In genomic region chr4:335515-335914, GRCh38 we compare ENCODE assay signal across 16 cellular contexts. TPM values are rescaled to one million over a fixed set of nuclear protein-coding genes. Genes with fewer than 3 reads are reported as not detected.
DNase-seq lines count a peak whose midpoint lies in the region; ATAC-seq and TF ChIP-seq lines count a peak whose summit lies in the region.
"Had no signal": no experiment of that assay in that cellular context is flagged by ENCODE, and none has a peak within 500 bp of the region (broad histone marks: within the 10 kb centered on the region; RNA-seq: fewer than 3 reads in every experiment).

No MANE protein-coding gene starts in this region.

- no peaks in the 10 kb centered on the region for H3K27me3 ChIP-seq in osteoblast (ENCODE audit: insufficient read depth, low read length)

- no peaks in the 10 kb centered on the region for H3K9me3 ChIP-seq in osteoblast (ENCODE audit: low read depth, low read length)
- H3K9me3 ChIP-seq: thoracic aorta had no signal

- H3K4me2 ChIP-seq in osteoblast (ENCODE audit: insufficient read depth, low read length) = no peak overlapping the region
- H3K4me2 ChIP-seq: A549 had no signal

- H3K27ac Mint-ChIP-seq in activated CD4-positive, alpha-beta T cell treated with anti-CD3 and anti-CD28 coated beads for 36 hours = no peak overlapping the region
- H3K27ac Mint-ChIP-seq in IgD-negative memory B cell = peak overlapping the region in 2 of 3 donors; percentile 14 to 91

- H2AFZ ChIP-seq in osteoblast (ENCODE audit: low read length) = no peak overlapping the region

- no peak for ATAC-seq in activated CD4-positive, alpha-beta T cell treated with anti-CD3 and anti-CD28 coated beads for 36 hours
- ATAC-seq: A549, left colon had no signal

- H3K4me3 ChIP-seq in osteoblast (ENCODE audit: insufficient read depth, low read length) = no peak overlapping the region
- H3K4me3 ChIP-seq: A549 had no signal

- H3K27ac ChIP-seq in osteoblast (ENCODE audit: low read depth, low read length) = no peak overlapping the region
- H3K27ac ChIP-seq: A549 had no signal

- POLR2A ChIA-PET in activated CD4-positive, alpha-beta T cell treated with anti-CD3 and anti-CD28 coated beads for 36 hours (lab: Charles Lee) = no interaction called here

- no peak for TF ChIP-seq CTCF in osteoblast (IDR thresholded peaks at IDR 0.05; ENCODE audit: extremely low read depth, low read depth, low read length)

- H3K27me3 Mint-ChIP-seq in activated CD4-positive, alpha-beta T cell treated with anti-CD3 and anti-CD28 coated beads for 36 hours = no peaks in the 10 kb centered on the region
- H3K27me3 Mint-ChIP-seq in IgD-negative memory B cell = no peaks in the 10 kb centered on the region

- peaks cover 7% of the 10 kb centered on the region for H3K4me1 ChIP-seq in osteoblast (ENCODE audit: insufficient read depth, low read length)
- H3K4me1 ChIP-seq: A549 had no signal

- H3K36me3 ChIP-seq in osteoblast (ENCODE audit: insufficient read depth, low read length) = no peaks in the 10 kb centered on the region
- H3K36me3 ChIP-seq: thoracic aorta had no signal

- intact Hi-C loops in activated CD4-positive, alpha-beta T cell treated with anti-CD3 and anti-CD28 coated beads for 36 hours (cut with DNase I, micrococcal nuclease) = loop anchor here in 1 of 2 experiments (5.0 kb wide), 1 partner anchor 267 kb away; no protein-coding TSS in a partner anchor

- CTCF ChIA-PET in activated CD4-positive, alpha-beta T cell treated with anti-CD3 and anti-CD28 coated beads for 36 hours (lab: Charles Lee) = no interaction called here

- H3K4me1 Mint-ChIP-seq in activated CD4-positive, alpha-beta T cell treated with anti-CD3 and anti-CD28 coated beads for 36 hours = peaks cover 21% of the 10 kb centered on the region
- H3K4me1 Mint-ChIP-seq in IgD-negative memory B cell = peaks cover 16 to 27% (median 25%) of the 10 kb centered on the region in 3 donors

- H4K20me1 ChIP-seq in osteoblast (ENCODE audit: insufficient read depth, low read length) = peaks cover 4% of the 10 kb centered on the region

- H3K79me2 ChIP-seq in osteoblast (ENCODE audit: insufficient read depth, low read length) = peaks cover 27% of the 10 kb centered on the region

- peak overlapping the region; percentile 58 for H3K4me3 Mint-ChIP-seq in activated CD4-positive, alpha-beta T cell treated with anti-CD3 and anti-CD28 coated beads for 36 hours
- peak overlapping the region; percentile 48 to 83 (median 76) for H3K4me3 Mint-ChIP-seq in IgD-negative memory B cell

- peaks cover 21% of the 10 kb centered on the region for H3K9me3 Mint-ChIP-seq in activated CD4-positive, alpha-beta T cell treated with anti-CD3 and anti-CD28 coated beads for 36 hours (ENCODE audit: low read depth)
- peaks cover 0 to 16% (median 14%) of the 10 kb centered on the region in 3 donors for H3K9me3 Mint-ChIP-seq in IgD-negative memory B cell

- H3K36me3 Mint-ChIP-seq in activated CD4-positive, alpha-beta T cell treated with anti-CD3 and anti-CD28 coated beads for 36 hours (ENCODE audit: low read depth) = peaks cover 37% of the 10 kb centered on the region
- peaks cover 9% of the 10 kb centered on the region for H3K36me3 Mint-ChIP-seq in IgD-negative memory B cell

- DNase-seq in activated CD4-positive, alpha-beta T cell treated with anti-CD3 and anti-CD28 coated beads for 36 hours = no peak
- no peak for DNase-seq in activated CD4-positive, alpha-beta T cell treated with anti-CD3 and anti-CD28 coated beads, Interleukin-2, amount 50 U/mL, for 4 hours
- DNase-seq in cerebellum (ENCODE audit: low spot score) (peak; percentile 33), osteoblast (ENCODE audit: insufficient read length, low spot score, missing footprints) (peak; percentile 39), DMS79 treated with DMSO at 0.1 percent for 48 hours (lab: John Stamatoyannopoulos, UW) (no peak), HUDEP-2 (lab: John Stamatoyannopoulos, UW; ENCODE audit: unreplicated experiment in 76 of 76) (no peak)
- DNase-seq in effector CD4-positive, alpha-beta T cell = no peak
- DNase-seq: H7, NCI-H1930, NCI-H748 treated with DMSO at 0.1 percent for 48 hours, small intestine had no signal

RNA-seq across cellular contexts. Expression of gene ZNF141, which starts 2.1 kb away (rescaled TPM):
- total RNA-seq in activated CD4-positive, alpha-beta T cell treated with anti-CD3 and anti-CD28 coated beads for 36 hours = 10 to 100 TPM; 26.5 to 35.3 TPM
- 10.5 TPM for polyA plus RNA-seq in IgD-negative memory B cell
- total RNA-seq in cerebellum (61.7 TPM), osteoblast (15.2 and 20.6 TPM in 2 replicates)

RNA-seq across cellular contexts. Expression of gene ZNF732, which starts 30.2 kb away (rescaled TPM):
- total RNA-seq in activated CD4-positive, alpha-beta T cell treated with anti-CD3 and anti-CD28 coated beads for 36 hours = under 1 TPM in 1 of 2 experiments, not detected in 1; 0.09 TPM
- polyA plus RNA-seq in IgD-negative memory B cell = 0.16 TPM
- total RNA-seq in cerebellum (2.4 TPM), osteoblast (0.59 and 0.72 TPM in 2 replicates)
- total RNA-seq: H7, LHCN-M2 had no signal
- polyA plus RNA-seq: A549 had no signal

Comparison
In these comparisons a context has a peak if more than half of its experiments do, and no peak if none do; other contexts are left out.
1. DNase-seq: peak in cerebellum (single experiment) and osteoblast (single experiment); none in activated CD4-positive, alpha-beta T cell treated with anti-CD3 and anti-CD28 coated beads for 36 hours (single experiment), activated CD4-positive, alpha-beta T cell treated with anti-CD3 and anti-CD28 coated beads, Interleukin-2, amount 50 U/mL, for 4 hours (0 of 2), effector CD4-positive, alpha-beta T cell (single experiment), DMS79 treated with DMSO at 0.1 percent for 48 hours (single experiment) and HUDEP-2 (0 of 76).